Comparison of ENCODE assay signal across 8 cellular contexts in the genomic region with DNA sequence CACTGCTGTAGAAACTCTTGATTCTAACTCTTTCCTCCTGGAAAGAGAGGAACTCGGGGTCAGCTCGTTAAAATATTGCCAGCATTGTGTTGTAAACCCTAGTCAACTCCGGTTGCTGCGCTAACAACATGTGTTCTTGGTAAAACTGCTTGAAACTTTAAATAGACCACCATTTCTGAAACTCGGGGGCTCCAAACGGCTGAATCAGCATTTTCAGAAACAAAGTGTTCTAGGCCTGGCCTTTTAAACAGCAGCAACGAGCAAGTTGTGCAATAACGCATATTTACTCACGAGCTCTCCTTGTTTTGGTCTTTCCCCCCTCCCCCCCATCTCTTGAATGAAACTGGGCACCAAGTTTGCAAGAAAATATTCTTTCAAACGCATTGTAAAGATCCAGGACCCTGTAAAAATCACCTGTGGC. TPM values are rescaled to one million over a fixed set of nuclear protein-coding genes. Genes with fewer than 3 reads are reported as not detected.
DNase-seq lines count a peak whose midpoint lies in the region; ATAC-seq, FAIRE-seq and TF ChIP-seq lines count a peak whose summit lies in the region.

No MANE protein-coding gene starts in this region.

- H3K4me1 ChIP-seq in esophagus muscularis mucosa, result peaks cover 20 to 47% (median 38%) of the 10 kb centered on the region in 4 donors
- H3K4me1 ChIP-seq in pancreas, result peaks cover 5 to 27% (median 23%) of the 10 kb centered on the region in 3 donors

- 37% methylated on average over 10 of the region's 10 CpGs for WGBS in esophagus muscularis mucosa
- WGBS in pancreas, 2 donors, result 3 to 5% methylated on average over 10 of the region's 10 CpGs

- no peak for TF ChIP-seq POLR2A in esophagus muscularis mucosa (IDR thresholded peaks at IDR 0.05; ENCODE audit: low read depth)

- ATAC-seq in pancreas (peak in 2 of 4 donors; percentile 24 to 29), GM19455 (IDR thresholded peaks at IDR 0.05; ENCODE audit: unreplicated experiment) (no peak), GM21423 (IDR thresholded peaks at IDR 0.05; ENCODE audit: unreplicated experiment) (no peak), GM21723 (IDR thresholded peaks at IDR 0.05; ENCODE audit: unreplicated experiment) (no peak)

- no peaks in the 10 kb centered on the region for H3K27me3 ChIP-seq in esophagus muscularis mucosa
- H3K27me3 ChIP-seq in pancreas, result no peaks in the 10 kb centered on the region

- H3K36me3 ChIP-seq in esophagus muscularis mucosa, result no peaks in the 10 kb centered on the region
- no peaks in the 10 kb centered on the region for H3K36me3 ChIP-seq in pancreas

- no peak for FAIRE-seq in pancreas (lab: Jason Lieb, UNC)

- peak; percentile 11 for DNase-seq in GM04503 (ENCODE audit: low read depth)
- DNase-seq in RPMI7951 (ENCODE audit: low read depth), result peak; percentile 45
- DNase-seq in esophagus muscularis mucosa (ENCODE audit: extremely low spot score), result no peak
- DNase-seq in pancreas, result no peak
- no peak for DNase-seq in stimulated activated CD4-positive, alpha-beta T cell treated with anti-CD3 and anti-CD28 coated beads, Interleukin-4, amount 100 ng/mL, for 4 hours

- H3K27ac ChIP-seq in esophagus muscularis mucosa (replicated peaks in 1 of 4) (peak overlapping the region; percentile 75 to 85 (median 80)), pancreas (peak overlapping the region; percentile 51 to 88 (median 66))

- TF ChIP-seq CTCF in esophagus muscularis mucosa (IDR thresholded peaks at IDR 0.05), result no peak
- TF ChIP-seq CTCF in pancreas (IDR thresholded peaks at IDR 0.05), result no peak

- TF ChIP-seq EP300 in esophagus muscularis mucosa (IDR thresholded peaks at IDR 0.05), result no peak

- H3K9me3 ChIP-seq in esophagus muscularis mucosa (peaks cover 0 to 7% (median 0%) of the 10 kb centered on the region in 4 donors), pancreas (no peaks in the 10 kb centered on the region)

- intact Hi-C loops in esophagus muscularis mucosa (cut with DNase I), result loop anchor here (5.0 kb wide), 2 partner anchors 105 to 275 kb away; no protein-coding TSS in a partner anchor
- intact Hi-C loops in pancreas (cut with DNase I), result loop anchor here in 2 of 3 donors (10.0 kb wide), 2 partner anchors 107 to 353 kb away; no protein-coding TSS in a partner anchor

- peak overlapping the region; percentile 64 to 94 (median 72) for H3K4me3 ChIP-seq in esophagus muscularis mucosa
- H3K4me3 ChIP-seq in pancreas, result peak overlapping the region; percentile 49 to 79 (median 71)

RNA-seq across cellular contexts. Expression of a gene that starts 9.2 kb away (rescaled TPM):
- 44.9 and 51.7 TPM in 2 replicates for total RNA-seq in RPMI7951 (2014; rRNA removed; shearing (Covaris generic))
- total RNA-seq in esophagus muscularis mucosa, result 10 to 100 TPM; 54.0 to 69.1 (median 61.6) TPM
- 100 to 1,000 TPM in 5 of 6 donors, 10 to 100 TPM in 1; 96.5 to 199 (median 155) TPM for total RNA-seq in pancreas
- 10 to 100 TPM; 69.9 to 94.9 TPM for polyA plus RNA-seq in pancreas

Comparison
In these comparisons a context has a peak if more than half of its experiments do, and no peak if none do; other contexts are left out.
1. DNase-seq: peak in GM04503 (single experiment) and RPMI7951 (single experiment); none in esophagus muscularis mucosa (single experiment), pancreas (0 of 6) and stimulated activated CD4-positive, alpha-beta T cell treated with anti-CD3 and anti-CD28 coated beads, Interleukin-4, amount 100 ng/mL, for 4 hours (0 of 2).